18 cellular contexts compared by ENCODE assay signal in the genomic region with DNA sequence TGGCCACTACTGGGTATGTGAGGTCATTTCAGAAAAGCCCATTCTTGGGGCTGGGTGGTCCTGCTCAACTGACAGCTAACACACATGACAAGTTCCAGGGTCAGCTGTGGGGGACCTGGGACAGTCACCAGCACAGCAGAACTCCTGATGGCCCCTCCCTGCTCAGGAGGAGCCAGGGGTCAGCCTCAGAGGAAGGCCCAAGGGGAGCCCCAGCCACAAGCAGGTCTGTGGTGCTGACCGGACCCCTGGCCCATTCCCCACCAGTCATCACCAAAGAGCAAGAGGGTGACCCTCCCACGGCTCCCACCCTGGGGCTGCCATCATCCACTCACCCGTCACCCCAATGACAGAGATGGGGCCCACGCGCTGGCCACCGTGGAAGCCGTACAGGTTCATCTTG. TPM values are rescaled to one million over a fixed set of nuclear protein-coding genes. Genes with fewer than 3 reads are reported as not detected.
DNase-seq lines count a peak whose midpoint lies in the region; ATAC-seq and TF ChIP-seq lines count a peak whose summit lies in the region.
"Had no signal": no experiment of that assay in that cellular context is flagged by ENCODE, and none has a peak within 500 bp of the region (broad histone marks: within the 10 kb centered on the region; RNA-seq: fewer than 3 reads in every experiment).

No MANE protein-coding gene starts in this region.

- H2AFZ ChIP-seq in hepatocyte = no peak overlapping the region

- no peaks in the 10 kb centered on the region for H3K9me3 ChIP-seq in right atrium auricular region
- no peaks in the 10 kb centered on the region for H3K9me3 ChIP-seq in RWPE2 (ENCODE audit: severe bottlenecking)
- no peaks in the 10 kb centered on the region for H3K9me3 ChIP-seq in hepatocyte (ENCODE audit: low read depth)
- H3K9me3 ChIP-seq: A549, BE2C, BLaER1, Caco-2 had no signal

- H3K79me2 ChIP-seq in hepatocyte = no peaks in the 10 kb centered on the region

- H3K4me1 Mint-ChIP-seq in stimulated activated naive CD8-positive, alpha-beta T cell treated with anti-CD3 and anti-CD28 coated beads, Interleukin-15, amount 100 ng/mL, for 72 hours = no peaks in the 10 kb centered on the region

- TF ChIP-seq CTCF in right atrium auricular region (IDR thresholded peaks at IDR 0.05) = no peak
- TF ChIP-seq CTCF in RWPE2 (IDR thresholded peaks at IDR 0.05; ENCODE audit: poor library complexity, severe bottlenecking) = no peak
- no peak for TF ChIP-seq CTCF in hepatocyte (IDR thresholded peaks at IDR 0.05; ENCODE audit: poor library complexity)

- ATAC-seq in Right ventricle myocardium inferior = no peak
- peak; percentile 20 for ATAC-seq in stimulated activated naive CD8-positive, alpha-beta T cell treated with anti-CD3 and anti-CD28 coated beads, Interleukin-15, amount 100 ng/mL, for 72 hours
- no peak for ATAC-seq in stimulated activated naive CD8-positive, alpha-beta T cell treated with anti-CD3 and anti-CD28 coated beads, Interleukin-15, Interleukin-2, amounts not matched to agents 100 U/mL and 50 U/mL, for 24 hours
- no peak for ATAC-seq in RWPE2 (ENCODE audit: low read depth)
- ATAC-seq: A549; CD8-positive, alpha-beta T cell had no signal

- H3K27me3 ChIP-seq in right atrium auricular region (no peaks in the 10 kb centered on the region), RWPE2 (ENCODE audit: insufficient read depth, poor library complexity, severe bottlenecking) (no peaks in the 10 kb centered on the region), hepatocyte (no peaks in the 10 kb centered on the region)
- H3K27me3 ChIP-seq: BE2C, BLaER1 had no signal

- 94% methylated on average over 7 of the region's 7 CpGs for WGBS in hepatocyte (ENCODE audit: low lambda C conversion rate, missing lambda C conversion rate)

- H3K36me3 ChIP-seq in right atrium auricular region (peaks cover 30% of the 10 kb centered on the region), RWPE2 (ENCODE audit: low read depth) (no peaks in the 10 kb centered on the region), hepatocyte (replicated peaks; ENCODE audit: insufficient read depth, low read depth) (no peaks in the 10 kb centered on the region)
- H3K36me3 ChIP-seq: BE2C, BLaER1 had no signal

- intact Hi-C loops in Right ventricle myocardium inferior (cut with DNase I) = no loop called here

- no peak overlapping the region for H3K4me2 ChIP-seq in hepatocyte
- H3K4me2 ChIP-seq: A549, BLaER1 had no signal

- H3K27ac ChIP-seq in right atrium auricular region (no peak overlapping the region), RWPE2 (ENCODE audit: poor library complexity, severe bottlenecking) (no peak overlapping the region), hepatocyte (no peak overlapping the region)
- H3K27ac ChIP-seq: 22Rv1, A549, BLaER1 had no signal

- no peaks in the 10 kb centered on the region for H4K20me1 ChIP-seq in hepatocyte (ENCODE audit: insufficient read depth, poor library complexity, severe bottlenecking)
- H4K20me1 ChIP-seq: BLaER1 had no signal

- peaks cover 0 to 6% of the 10 kb centered on the region in 2 donors for H3K4me1 ChIP-seq in right atrium auricular region
- no peaks in the 10 kb centered on the region for H3K4me1 ChIP-seq in RWPE2 (ENCODE audit: insufficient read depth, poor library complexity, severe bottlenecking)
- H3K4me1 ChIP-seq in hepatocyte (ENCODE audit: insufficient read depth) = no peaks in the 10 kb centered on the region
- H3K4me1 ChIP-seq: A549, BE2C, Caco-2 had no signal

- H3K9me3 Mint-ChIP-seq in stimulated activated naive CD8-positive, alpha-beta T cell treated with anti-CD3 and anti-CD28 coated beads, Interleukin-15, amount 100 ng/mL, for 72 hours = no peaks in the 10 kb centered on the region
- H3K9me3 Mint-ChIP-seq: CD4-positive, alpha-beta T cell; CD8-positive, alpha-beta T cell had no signal

- no peak overlapping the region for H3K27ac Mint-ChIP-seq in stimulated activated naive CD8-positive, alpha-beta T cell treated with anti-CD3 and anti-CD28 coated beads, Interleukin-15, amount 100 ng/mL, for 72 hours
- H3K27ac Mint-ChIP-seq: CD4-positive, alpha-beta T cell; CD8-positive, alpha-beta T cell had no signal

- H3K4me3 Mint-ChIP-seq in stimulated activated naive CD8-positive, alpha-beta T cell treated with anti-CD3 and anti-CD28 coated beads, Interleukin-15, amount 100 ng/mL, for 72 hours = no peak overlapping the region
- H3K4me3 Mint-ChIP-seq: CD4-positive, alpha-beta T cell; CD8-positive, alpha-beta T cell had no signal

- DNase-seq in Right ventricle myocardium inferior (ENCODE audit: missing footprints) (peak; percentile 55), right atrium auricular region (ENCODE audit: low spot score) (no peak), RWPE2 (ENCODE audit: low spot score) (peak; percentile 32), H4 (ENCODE audit: low spot score) (no peak), hepatocyte (ENCODE audit: low spot score) (no peak)
- DNase-seq in stimulated activated naive CD8-positive, alpha-beta T cell treated with anti-CD3 and anti-CD28 coated beads, Interleukin-15, amount 100 ng/mL, for 72 hours = no peak
- no peak for DNase-seq in stimulated activated naive CD8-positive, alpha-beta T cell treated with anti-CD3 and anti-CD28 coated beads, Interleukin-15, Interleukin-2, amounts not matched to agents 100 U/mL and 50 U/mL, for 24 hours
- DNase-seq: BE2C; C1 segment of cervical spinal cord; Caco-2; Calu3; CD4-positive, alpha-beta T cell; CD8-positive, alpha-beta T cell; DMS79 treated with DMSO at 0.1 percent for 48 hours; GF-D8 had no signal

- H3K4me3 ChIP-seq in right atrium auricular region = no peak overlapping the region
- H3K4me3 ChIP-seq in RWPE2 (ENCODE audit: severe bottlenecking) = no peak overlapping the region
- H3K4me3 ChIP-seq in hepatocyte = no peak overlapping the region
- H3K4me3 ChIP-seq: A549, BLaER1 had no signal

- H3K27me3 Mint-ChIP-seq in stimulated activated naive CD8-positive, alpha-beta T cell treated with anti-CD3 and anti-CD28 coated beads, Interleukin-15, amount 100 ng/mL, for 72 hours = no peaks in the 10 kb centered on the region
- H3K27me3 Mint-ChIP-seq: CD4-positive, alpha-beta T cell had no signal

- H3K9me2 ChIP-seq in hepatocyte (replicated peaks; ENCODE audit: insufficient read depth) = no peaks in the 10 kb centered on the region

RNA-seq across cellular contexts. Expression of gene CYP21A2, which starts 18.0 kb away (rescaled TPM):
- total RNA-seq in Right ventricle myocardium inferior (0.30 TPM), right atrium auricular region (1 to 10 TPM in 1 of 2 donors, under 1 TPM in 1; 0.19 to 1.2 TPM), hepatocyte (0.12 and 1.4 TPM in 2 replicates)
- 0.48 TPM in 1 of 2 replicates, not detected in the other for total RNA-seq in H4 (2014; rRNA removed; shearing (Covaris generic))
- 1.7 and 2.4 TPM in 2 replicates for polyA plus RNA-seq in hepatocyte
- total RNA-seq: Caco-2 had no signal
- polyA plus RNA-seq: A549 had no signal

RNA-seq across cellular contexts. Expression of gene C4B, which starts 41.7 kb away (rescaled TPM):
- total RNA-seq in Right ventricle myocardium inferior (81.6 TPM), right atrium auricular region (100 to 1,000 TPM; 150 to 241 TPM), hepatocyte (57.5 and 68.9 TPM in 2 replicates)
- total RNA-seq in H4 (2014; rRNA removed; shearing (Covaris generic)) = 6.5 and 10.9 TPM in 2 replicates
- 78.0 and 80.0 TPM in 2 replicates for polyA plus RNA-seq in hepatocyte

RNA-seq across cellular contexts. Expression of gene TNXB, which starts 52.9 kb away (rescaled TPM):
- total RNA-seq in Right ventricle myocardium inferior (73.3 TPM), right atrium auricular region (100 to 1,000 TPM; 138 to 210 TPM), hepatocyte (11.6 and 22.0 TPM in 2 replicates)
- 0.06 and 0.29 TPM in 2 replicates for total RNA-seq in H4 (2014; rRNA removed; shearing (Covaris generic))
- 7.3 and 9.2 TPM in 2 replicates for polyA plus RNA-seq in hepatocyte

Comparison
In these comparisons a context has a peak if more than half of its experiments do, and no peak if none do; other contexts are left out.
1. DNase-seq: peak in Right ventricle myocardium inferior (single experiment) and RWPE2 (single experiment); none in right atrium auricular region (single experiment), stimulated activated naive CD8-positive, alpha-beta T cell treated with anti-CD3 and anti-CD28 coated beads, Interleukin-15, amount 100 ng/mL, for 72 hours (0 of 2), stimulated activated naive CD8-positive, alpha-beta T cell treated with anti-CD3 and anti-CD28 coated beads, Interleukin-15, Interleukin-2, amounts not matched to agents 100 U/mL and 50 U/mL, for 24 hours (single experiment), H4 (single experiment) and hepatocyte (single experiment).